ENCODE assay signal across 11 cellular contexts in the genomic region with DNA sequence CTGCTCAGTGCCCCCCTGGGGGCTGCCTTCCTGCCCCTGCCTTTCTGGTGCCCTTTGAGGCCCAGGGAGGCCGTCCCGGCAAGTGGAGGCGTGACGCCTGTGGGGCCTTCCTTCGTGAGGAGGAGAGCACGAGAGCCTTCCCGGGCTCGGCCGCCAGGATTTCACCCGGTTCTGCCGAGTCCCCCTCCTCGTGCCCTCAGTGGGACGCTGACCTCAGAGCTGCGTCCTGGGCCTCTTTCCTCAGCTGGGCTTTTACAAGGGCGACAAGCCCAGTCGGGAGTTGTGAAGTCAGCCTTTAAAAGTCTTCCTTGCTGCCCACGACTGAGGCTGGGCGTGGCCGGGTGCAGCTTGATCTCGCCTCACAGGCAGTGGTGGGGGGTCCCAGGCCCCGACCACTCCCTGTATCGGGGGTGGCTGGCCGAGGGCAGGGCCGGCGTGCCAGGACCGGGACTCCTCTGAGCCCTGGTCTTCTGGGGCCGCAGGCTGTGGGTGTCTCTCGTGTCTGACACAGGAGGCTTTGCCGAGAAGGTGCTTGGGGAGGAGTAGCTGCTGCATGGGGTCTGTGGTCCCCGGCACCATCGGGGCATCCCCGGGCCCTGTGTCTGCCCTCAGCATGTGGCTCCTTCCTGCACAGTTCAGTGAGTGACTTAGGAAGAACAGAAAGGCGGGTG. TPM values are rescaled to one million over a fixed set of nuclear protein-coding genes. Genes with fewer than 3 reads are reported as not detected.
A peak's percentile ranks its signal among the peaks of the same experiment; 100 is the strongest.
DNase-seq lines count a peak whose midpoint lies in the region; ATAC-seq, FAIRE-seq and TF ChIP-seq lines count a peak whose summit lies in the region.
"Had no signal": no experiment of that assay in that cellular context is flagged by ENCODE, and none has a peak within 500 bp of the region (broad histone marks: within the 10 kb centered on the region; RNA-seq: fewer than 3 reads in every experiment).

No MANE protein-coding gene starts in this region.

- no peaks in the 10 kb centered on the region for H3K9me3 ChIP-seq in astrocyte (ENCODE audit: insufficient read depth, low read depth, low read length)

- H3K4me3 ChIP-seq in astrocyte (ENCODE audit: insufficient read depth, low read depth, low read length) (no peak overlapping the region), rectal smooth muscle tissue (ENCODE audit: low read length) (peak overlapping the region; percentile 55)

- no peak for FAIRE-seq in astrocyte (lab: Jason Lieb, UNC)

- H3K27me3 ChIP-seq in astrocyte (ENCODE audit: insufficient read depth, low read length) (no peaks in the 10 kb centered on the region), rectal smooth muscle tissue (ENCODE audit: control insufficient read depth, insufficient read depth, low read length) (no peaks in the 10 kb centered on the region)

- H3K9ac ChIP-seq in astrocyte (ENCODE audit: low read length) (peak overlapping the region; percentile 24), rectal smooth muscle tissue (ENCODE audit: low read length) (no peak overlapping the region)

- no peak overlapping the region for H3K4me3 Mint-ChIP-seq in astrocyte (ENCODE audit: unreplicated experiment)
- H3K4me3 Mint-ChIP-seq in CD14-positive monocyte: no peak overlapping the region
- H3K4me3 Mint-ChIP-seq in activated CD4-positive, alpha-beta memory T cell treated with anti-CD3 and anti-CD28 coated beads, Interleukin-2, amount 10 ng/mL, durations not matched to agents 7 days and 5 days: no peak overlapping the region
- H3K4me3 Mint-ChIP-seq: IgD-negative memory B cell, natural killer cell had no signal

- H3K4me1 Mint-ChIP-seq in astrocyte (ENCODE audit: low read depth, unreplicated experiment) (no peaks in the 10 kb centered on the region), CD14-positive monocyte (no peaks in the 10 kb centered on the region)
- no peaks in the 10 kb centered on the region for H3K4me1 Mint-ChIP-seq in activated CD4-positive, alpha-beta memory T cell treated with anti-CD3 and anti-CD28 coated beads, Interleukin-2, amount 10 ng/mL, durations not matched to agents 7 days and 5 days
- H3K4me1 Mint-ChIP-seq: IgD-negative memory B cell, natural killer cell had no signal

- peaks cover 70% of the 10 kb centered on the region for H4K20me1 ChIP-seq in astrocyte (ENCODE audit: insufficient read depth, low read length)

- H3K27ac Mint-ChIP-seq in astrocyte (ENCODE audit: unreplicated experiment): no peak overlapping the region
- no peak overlapping the region for H3K27ac Mint-ChIP-seq in CD14-positive monocyte
- H3K27ac Mint-ChIP-seq in activated CD4-positive, alpha-beta memory T cell treated with anti-CD3 and anti-CD28 coated beads, Interleukin-2, amount 10 ng/mL, durations not matched to agents 7 days and 5 days: no peak overlapping the region
- H3K27ac Mint-ChIP-seq: IgD-negative memory B cell, natural killer cell had no signal

- peak; percentile 41 for DNase-seq in AG08395 (ENCODE audit: low spot score)
- no peak for DNase-seq in astrocyte (ENCODE audit: low read depth)
- peak; percentile 79 for DNase-seq in left ventricle myocardium superior
- DNase-seq in CD14-positive monocyte (ENCODE audit: low spot score): no peak
- no peak for DNase-seq in NAMALWA (ENCODE audit: low spot score)
- no peak for DNase-seq in activated CD4-positive, alpha-beta memory T cell treated with anti-CD3 and anti-CD28 coated beads, Interleukin-2, amount 10 ng/mL, durations not matched to agents 7 days and 5 days
- DNase-seq in NCI-H774 (lab: John Stamatoyannopoulos, UW): no peak
- DNase-seq: natural killer cell had no signal

- no peak for TF ChIP-seq CTCF in astrocyte (IDR thresholded peaks at IDR 0.05; ENCODE audit: insufficient read depth, low read depth, low read length)
- TF ChIP-seq CTCF in CD14-positive monocyte (IDR thresholded peaks at IDR 0.05): no peak

- intact Hi-C loops in left ventricle myocardium superior (cut with micrococcal nuclease): no loop called here
- intact Hi-C loops in CD14-positive monocyte (cut with micrococcal nuclease): no loop called here

- CTCF ChIA-PET in activated CD4-positive, alpha-beta memory T cell treated with anti-CD3 and anti-CD28 coated beads, Interleukin-2, amount 10 ng/mL, durations not matched to agents 7 days and 5 days (lab: Charles Lee): no interaction called here

- H3K36me3 Mint-ChIP-seq in astrocyte (ENCODE audit: low read depth, unreplicated experiment) (peaks cover 5% of the 10 kb centered on the region), CD14-positive monocyte (peaks cover 20 to 28% of the 10 kb centered on the region in 2 donors)
- no peaks in the 10 kb centered on the region for H3K36me3 Mint-ChIP-seq in activated CD4-positive, alpha-beta memory T cell treated with anti-CD3 and anti-CD28 coated beads, Interleukin-2, amount 10 ng/mL, durations not matched to agents 7 days and 5 days (ENCODE audit: low read depth)
- H3K36me3 Mint-ChIP-seq: IgD-negative memory B cell, natural killer cell had no signal

- H3K4me1 ChIP-seq in astrocyte (ENCODE audit: insufficient read depth, low read length) (peaks cover 41% of the 10 kb centered on the region), rectal smooth muscle tissue (ENCODE audit: control insufficient read depth, insufficient read depth, low read length) (peaks cover 54% of the 10 kb centered on the region)

- H3K27ac ChIP-seq in astrocyte (ENCODE audit: low read depth, low read length) (peak overlapping the region; percentile 42), rectal smooth muscle tissue (ENCODE audit: low read depth, low read length) (peak overlapping the region; percentile 98)

- H3K36me3 ChIP-seq in astrocyte (ENCODE audit: insufficient read depth, low read length) (peaks cover 3% of the 10 kb centered on the region), rectal smooth muscle tissue (ENCODE audit: control insufficient read depth, insufficient read depth, low read length) (no peaks in the 10 kb centered on the region)

- POLR2A ChIA-PET in activated CD4-positive, alpha-beta memory T cell treated with anti-CD3 and anti-CD28 coated beads, Interleukin-2, amount 10 ng/mL, durations not matched to agents 7 days and 5 days (lab: Charles Lee): no interaction called here

- H2AFZ ChIP-seq in astrocyte (ENCODE audit: low read depth, low read length): no peak overlapping the region

- H3K27me3 Mint-ChIP-seq in astrocyte (ENCODE audit: low read depth, unreplicated experiment) (peaks cover 2% of the 10 kb centered on the region), CD14-positive monocyte (ENCODE audit: low read depth in 3 of 3) (no peaks in the 10 kb centered on the region)
- H3K27me3 Mint-ChIP-seq in activated CD4-positive, alpha-beta memory T cell treated with anti-CD3 and anti-CD28 coated beads, Interleukin-2, amount 10 ng/mL, durations not matched to agents 7 days and 5 days: no peaks in the 10 kb centered on the region

- ATAC-seq in left ventricle myocardium superior: peak; percentile 48
- ATAC-seq: natural killer cell had no signal

- H3K79me2 ChIP-seq in astrocyte (ENCODE audit: insufficient read depth, low read length): peaks cover 77% of the 10 kb centered on the region

- H3K4me2 ChIP-seq in astrocyte (ENCODE audit: low read length): peak overlapping the region; percentile 31

- H3K9me3 Mint-ChIP-seq in astrocyte (ENCODE audit: unreplicated experiment) (no peaks in the 10 kb centered on the region), CD14-positive monocyte (peaks cover 0 to 4% (median 0%) of the 10 kb centered on the region in 7 donors)
- H3K9me3 Mint-ChIP-seq in activated CD4-positive, alpha-beta memory T cell treated with anti-CD3 and anti-CD28 coated beads, Interleukin-2, amount 10 ng/mL, durations not matched to agents 7 days and 5 days: no peaks in the 10 kb centered on the region
- H3K9me3 Mint-ChIP-seq: IgD-negative memory B cell, natural killer cell had no signal

RNA-seq across cellular contexts. Expression of gene FAM20C, which starts 41.8 kb away (rescaled TPM):
- total RNA-seq in astrocyte (10.0 and 10.6 TPM in 2 replicates), left ventricle myocardium superior (23.8 TPM)
- 1 to 10 TPM; 1.2 to 1.5 TPM for polyA plus RNA-seq in CD14-positive monocyte
- total RNA-seq in activated CD4-positive, alpha-beta memory T cell treated with anti-CD3 and anti-CD28 coated beads, Interleukin-2, amount 10 ng/mL, durations not matched to agents 7 days and 5 days: under 1 TPM in 1 of 2 experiments, not detected in 1; 0.13 TPM
- polyA plus RNA-seq: IgD-negative memory B cell had no signal

RNA-seq across cellular contexts. Expression of gene FOXL3, which starts 55.8 kb away (rescaled TPM):
- not detected in 2 replicates for total RNA-seq in astrocyte
- not detected for total RNA-seq in left ventricle myocardium superior
- not detected for polyA plus RNA-seq in CD14-positive monocyte
- total RNA-seq in activated CD4-positive, alpha-beta memory T cell treated with anti-CD3 and anti-CD28 coated beads, Interleukin-2, amount 10 ng/mL, durations not matched to agents 7 days and 5 days: not detected
- total RNA-seq: activated CD8-positive, alpha-beta memory T cell treated with anti-CD3 and anti-CD28 coated beads for 36 hours; natural killer cell had no signal
- polyA plus RNA-seq: IgD-negative memory B cell had no signal

Comparison
In these comparisons a context has a peak if more than half of its experiments do, and no peak if none do; other contexts are left out.
1. DNase-seq: peak in AG08395 (single experiment) and left ventricle myocardium superior (single experiment); none in astrocyte (single experiment), CD14-positive monocyte (single experiment), NAMALWA (single experiment), activated CD4-positive, alpha-beta memory T cell treated with anti-CD3 and anti-CD28 coated beads, Interleukin-2, amount 10 ng/mL, durations not matched to agents 7 days and 5 days (single experiment) and NCI-H774 (single experiment).